24 cellular contexts compared by ENCODE assay signal in genomic region chr17:81054308-81054707, GRCh38.
"Had no signal": no experiment of that assay in that cellular context is flagged by ENCODE, and none has a peak within 500 bp of the region (broad histone marks: within the 10 kb centered on the region; RNA-seq: fewer than 3 reads in every experiment).

No MANE protein-coding gene starts in this region.

- H3K4me3 ChIP-seq: gastrocnemius medialis, right atrium auricular region, stomach, suprapubic skin, vagina had no signal

- H3K27ac Mint-ChIP-seq: activated naive CD4-positive, alpha-beta T cell treated with anti-CD3 and anti-CD28 coated beads, Interleukin-2, amount 50 U/mL, for 72 hours; activated T-cell treated with anti-CD3 and anti-CD28 coated beads, Interleukin-2, amount 50 U/mL, for 72 hours; mesothelial cell of epicardium; stimulated activated naive B cell treated with anti-CD40 and anti-IgM and Interleukin-4, amounts not matched to agents 10 μg/mL and 1 μg/mL and 100 μg/mL, for 72 hours had no signal

- H3K36me3 ChIP-seq: gastrocnemius medialis, vagina had no signal

- DNase-seq: activated CD4-positive, alpha-beta T cell treated with anti-CD3 and anti-CD28 coated beads for 4 hours; activated CD4-positive, alpha-beta T cell treated with anti-CD3 and anti-CD28 coated beads, Interleukin-2, amount 50 U/mL, for 4 hours; activated naive CD4-positive, alpha-beta T cell; activated T-cell treated with anti-CD3 and anti-CD28 coated beads for 4 hours; activated T-cell treated with anti-CD3 and anti-CD28 coated beads, Interleukin-2, amount 50 U/mL, for 72 hours; effector memory CD4-positive, alpha-beta T cell; erythroblast; gastrocnemius medialis; glutamatergic neuron; kidney; left colon; mammary epithelial cell; naive B cell; occipital lobe; stimulated activated CD4-positive, alpha-beta T cell treated with anti-CD3 and anti-CD28 coated beads, Interleukin-15, amount 100 ng/mL, for 24 hours; stimulated activated CD4-positive, alpha-beta T cell treated with anti-CD3 and anti-CD28 coated beads, Interleukin-2, amount 100 ng/mL, for 24 hours; stimulated activated naive B cell treated with anti-CD40 and anti-IgM and Interleukin-4, amounts not matched to agents 10 μg/mL and 1 μg/mL and 100 μg/mL, for 72 hours; stomach; trophoblast cell had no signal

- H3K27me3 ChIP-seq: gastrocnemius medialis, right atrium auricular region, stomach, suprapubic skin, vagina had no signal

- H3K27ac ChIP-seq: gastrocnemius medialis, right atrium auricular region, stomach, suprapubic skin, vagina had no signal

- H3K9me3 Mint-ChIP-seq: activated naive CD4-positive, alpha-beta T cell treated with anti-CD3 and anti-CD28 coated beads, Interleukin-2, amount 50 U/mL, for 72 hours; activated T-cell treated with anti-CD3 and anti-CD28 coated beads, Interleukin-2, amount 50 U/mL, for 72 hours; mesothelial cell of epicardium; naive B cell; stimulated activated naive B cell treated with anti-CD40 and anti-IgM and Interleukin-4, amounts not matched to agents 10 μg/mL and 1 μg/mL and 100 μg/mL, for 72 hours had no signal

- ATAC-seq: activated naive CD4-positive, alpha-beta T cell treated with anti-CD3 and anti-CD28 coated beads, Interleukin-2, amount 50 U/mL, for 72 hours; activated T-cell treated with anti-CD3 and anti-CD28 coated beads, Interleukin-2, amount 50 U/mL, for 72 hours; gastrocnemius medialis; left colon; stimulated activated naive B cell treated with anti-CD40 and anti-IgM and Interleukin-4, amounts not matched to agents 10 μg/mL and 1 μg/mL and 100 μg/mL, for 72 hours had no signal

- H3K27me3 Mint-ChIP-seq: stimulated activated naive B cell treated with anti-CD40 and anti-IgM and Interleukin-4, amounts not matched to agents 10 μg/mL and 1 μg/mL and 100 μg/mL, for 72 hours had no signal

- H3K4me3 Mint-ChIP-seq: activated T-cell treated with anti-CD3 and anti-CD28 coated beads, Interleukin-2, amount 50 U/mL, for 72 hours; mesothelial cell of epicardium; naive B cell; stimulated activated naive B cell treated with anti-CD40 and anti-IgM and Interleukin-4, amounts not matched to agents 10 μg/mL and 1 μg/mL and 100 μg/mL, for 72 hours had no signal

- H3K9me3 ChIP-seq: gastrocnemius medialis, right atrium auricular region, stomach, suprapubic skin, vagina had no signal

- H3K36me3 Mint-ChIP-seq: activated naive CD4-positive, alpha-beta T cell treated with anti-CD3 and anti-CD28 coated beads, Interleukin-2, amount 50 U/mL, for 72 hours; mesothelial cell of epicardium; naive B cell; stimulated activated naive B cell treated with anti-CD40 and anti-IgM and Interleukin-4, amounts not matched to agents 10 μg/mL and 1 μg/mL and 100 μg/mL, for 72 hours had no signal
